8 cellular contexts compared by ENCODE assay signal in the genomic region with DNA sequence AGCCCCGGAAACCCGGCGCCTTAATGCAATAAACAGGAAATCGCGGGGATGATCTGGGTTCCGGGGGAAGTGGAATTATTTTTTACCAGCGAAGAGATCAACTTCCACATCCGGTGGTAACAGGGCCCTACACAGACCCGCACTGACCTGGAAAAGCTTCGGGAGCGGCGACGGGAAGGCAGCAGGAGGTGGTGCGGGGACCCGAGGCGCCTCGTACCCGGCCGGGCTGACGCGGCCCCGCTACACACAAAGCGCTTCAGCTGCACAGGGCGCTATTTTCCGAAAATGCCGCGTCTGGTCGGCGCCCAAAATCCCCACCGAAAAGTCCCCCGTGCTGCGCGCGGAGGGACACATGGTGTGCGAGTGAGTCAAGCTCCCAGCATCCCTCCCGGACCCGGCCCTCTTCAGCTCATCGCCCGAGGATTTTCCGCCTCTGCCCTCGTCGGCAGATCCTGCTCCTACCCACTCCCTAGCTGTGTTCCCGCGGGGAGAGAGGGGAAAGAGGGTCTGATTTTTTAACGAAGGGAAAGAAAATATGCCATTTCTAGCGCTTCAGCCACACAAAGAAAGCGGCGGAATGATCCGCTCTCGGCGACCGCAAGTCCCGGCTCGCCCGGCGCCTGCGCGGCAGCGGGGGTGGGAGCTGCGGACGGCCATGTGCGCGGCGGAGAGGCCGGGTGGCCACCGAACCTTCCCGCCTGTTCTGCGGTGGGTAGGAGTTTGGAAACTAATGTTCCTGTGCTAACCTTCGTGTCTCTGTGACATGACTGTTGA. TPM values are rescaled to one million over a fixed set of nuclear protein-coding genes. Genes with fewer than 3 reads are reported as not detected.
A peak's percentile ranks its signal among the peaks of the same experiment; 100 is the strongest.
DNase-seq lines count a peak whose midpoint lies in the region; ATAC-seq and TF ChIP-seq lines count a peak whose summit lies in the region.

A gene (minus strand): TSS at position 361 of the 774 bp plus-strand sequence. CDS start 45,400 bp downstream, outside the sequence.

- peak within 1 kb of the TSS; percentile 98 for H3K27ac ChIP-seq in caudate nucleus (ENCODE audit: low read depth, low read length)
- H3K27ac ChIP-seq in spleen, result peak within 1 kb of the TSS; percentile 99 to 100 (median 100)

- H3K9me3 ChIP-seq in spleen, result no peaks in the 10 kb centered on the region

- TF ChIP-seq POLR2A in spleen (IDR thresholded peaks at IDR 0.05), result peak in 2 of 3 donors; percentile 52 to 73

- H3K27me3 ChIP-seq in spleen (replicated peaks in 1 of 7), result no peaks in the 10 kb centered on the region

- intact Hi-C loops in spleen (cut with DNase I; ENCODE audit: low total_unique reads), result loop anchor here (10.0 kb wide), 1 partner anchor 70 kb away; a partner anchor contains a TSS

- H3K4me3 ChIP-seq in spleen, result peak within 1 kb of the TSS; percentile 65 to 89 (median 80)

- WGBS in spleen, 5 donors, result 0 to 1% (median 0%) methylated on average over 39 to 69 of the region's 69 CpGs

- TF ChIP-seq CTCF in spleen (IDR thresholded peaks at IDR 0.05 in 8 of 11, conservative IDR thresholded peaks at IDR 0.05 in 3 of 11), result no peak

- H3K36me3 ChIP-seq in spleen, result peaks cover 0 to 21% (median 0%) of the 10 kb centered on the region in 6 donors

- DNase-seq in A172 (ENCODE audit: low spot score), result peak; percentile 78
- DNase-seq in NCI-H2227 treated with DMSO at 0.1 percent for 48 hours (lab: John Stamatoyannopoulos, UW), result peak; percentile 83
- DNase-seq in activated CD4-positive, CD25-positive, alpha-beta regulatory T cell (lab: John Stamatoyannopoulos, UW), result peak; percentile 74 to 79 (median 75)
- DNase-seq in caudate nucleus (lab: John Stamatoyannopoulos, UW), result peak; percentile 10 to 97 (median 86)
- DNase-seq in inferior parietal cortex (ENCODE audit: extremely low spot score), result peak; percentile 91
- DNase-seq in spleen, result peak; percentile 97

- ATAC-seq in GM18868 (IDR thresholded peaks at IDR 0.05; ENCODE audit: unreplicated experiment), result peak; percentile 46
- ATAC-seq in HG03135 (IDR thresholded peaks at IDR 0.05; ENCODE audit: unreplicated experiment), result peak; percentile 47

- peaks cover 27 to 79% (median 59%) of the 10 kb centered on the region in 6 donors for H3K4me1 ChIP-seq in spleen

RNA-seq across cellular contexts. Expression of the gene that starts here (rescaled TPM):
- total RNA-seq in A172 (2014; rRNA removed; shearing (Covaris generic)), result 54.0 and 60.7 TPM in 2 replicates
- total RNA-seq in spleen, result 10 to 100 TPM; 19.2 to 36.9 (median 23.7) TPM
- polyA plus RNA-seq in spleen, result 10 to 100 TPM in 1 of 3 donors, 1 to 10 TPM in 2; 7.7 to 10.1 (median 9.5) TPM

Comparison
In these comparisons a context has a peak if more than half of its experiments do, and no peak if none do; other contexts are left out.
1. Peak in every context shown above with its lines: DNase-seq, ATAC-seq, H3K4me3 ChIP-seq and H3K27ac ChIP-seq.